In genomic region chr12:48542300-48542928, GRCh38 we compare ENCODE assay signal across 9 cellular contexts. TPM values are rescaled to one million over a fixed set of nuclear protein-coding genes. Genes with fewer than 3 reads are reported as not detected.
A peak's percentile ranks its signal among the peaks of the same experiment; 100 is the strongest.
DNase-seq lines count a peak whose midpoint lies in the region; ATAC-seq, FAIRE-seq and TF ChIP-seq lines count a peak whose summit lies in the region.
"Had no signal": no experiment of that assay in that cellular context is flagged by ENCODE, and none has a peak within 500 bp of the region (broad histone marks: within the 10 kb centered on the region; RNA-seq: fewer than 3 reads in every experiment).

No MANE protein-coding gene starts in this region.

- TF ChIP-seq CTCF in A549 (IDR thresholded peaks at IDR 0.05) (peak; percentile 73), GM10266 (IDR thresholded peaks at IDR 0.05; ENCODE audit: control insufficient read depth, insufficient read depth, low read depth, missing control alignments) (peak; percentile 79)

- H3K4me3 ChIP-seq in A549 = no peak overlapping the region

- H3K4me2 ChIP-seq in A549 = no peak overlapping the region

- H3K27ac ChIP-seq in A549 = no peak overlapping the region

- H3K9me3 ChIP-seq in A549 = no peaks in the 10 kb centered on the region

- H3K27ac Mint-ChIP-seq in activated T-helper 1 cell treated with anti-CD3 and anti-CD28 coated beads, Interleukin-12 subunit alpha, Interleukin-12 subunit beta, Interleukin-2, Interleukin-4 antibody, amounts not matched to agents 30 ng/mL and 10 ng/mL and 1 ng/mL, durations not matched to agents 14 hours and 24 hours and 36 hours = no peak overlapping the region

- intact Hi-C loops in activated T-helper 1 cell treated with anti-CD3 and anti-CD28 coated beads, Interleukin-12 subunit alpha, Interleukin-12 subunit beta, Interleukin-2, Interleukin-4 antibody, amounts not matched to agents 30 ng/mL and 10 ng/mL and 1 ng/mL, durations not matched to agents 14 hours and 24 hours and 36 hours (cut with micrococcal nuclease) = loop anchor here (1.0 kb wide), 2 partner anchors 76 to 253 kb away; no protein-coding TSS in a partner anchor

- peak; percentile 73 to 92 for TF ChIP-seq RAD21 in A549 (conservative IDR thresholded peaks at IDR 0.05 in 1 of 2, IDR thresholded peaks at IDR 0.05 in 1 of 2)

- H3K4me1 Mint-ChIP-seq in activated T-helper 1 cell treated with anti-CD3 and anti-CD28 coated beads, Interleukin-12 subunit alpha, Interleukin-12 subunit beta, Interleukin-2, Interleukin-4 antibody, amounts not matched to agents 30 ng/mL and 10 ng/mL and 1 ng/mL, durations not matched to agents 14 hours and 24 hours and 36 hours (ENCODE audit: low read depth) = peaks cover 5% of the 10 kb centered on the region

- no peaks in the 10 kb centered on the region for H3K36me3 Mint-ChIP-seq in activated T-helper 1 cell treated with anti-CD3 and anti-CD28 coated beads, Interleukin-12 subunit alpha, Interleukin-12 subunit beta, Interleukin-2, Interleukin-4 antibody, amounts not matched to agents 30 ng/mL and 10 ng/mL and 1 ng/mL, durations not matched to agents 14 hours and 24 hours and 36 hours (ENCODE audit: low read depth)

- no peaks in the 10 kb centered on the region for H3K27me3 Mint-ChIP-seq in activated T-helper 1 cell treated with anti-CD3 and anti-CD28 coated beads, Interleukin-12 subunit alpha, Interleukin-12 subunit beta, Interleukin-2, Interleukin-4 antibody, amounts not matched to agents 30 ng/mL and 10 ng/mL and 1 ng/mL, durations not matched to agents 14 hours and 24 hours and 36 hours (ENCODE audit: insufficient read depth)

- H3K9me3 Mint-ChIP-seq in activated T-helper 1 cell treated with anti-CD3 and anti-CD28 coated beads, Interleukin-12 subunit alpha, Interleukin-12 subunit beta, Interleukin-2, Interleukin-4 antibody, amounts not matched to agents 30 ng/mL and 10 ng/mL and 1 ng/mL, durations not matched to agents 14 hours and 24 hours and 36 hours = no peaks in the 10 kb centered on the region

- peak; percentile 73 to 90; a peak in 5 of 6 replicates for ATAC-seq in A549

- peak; percentile 21 to 59 for DNase-seq in A549 (ENCODE audit: low read depth in 1 of 2, low spot score in 1 of 2)
- peak; percentile 58 for DNase-seq in GM10266 (ENCODE audit: extremely low spot score)
- peak; percentile 53 for DNase-seq in NCI-H69 (lab: John Stamatoyannopoulos, UW)
- peak; percentile 53 for DNase-seq in activated T-cell treated with anti-CD3 and anti-CD28 coated beads, Interleukin-2, amount 50 U/mL, for 1 hour
- DNase-seq in iPS DF 4.7 (ENCODE audit: extremely low read depth, low spot score) = peak; percentile 22
- DNase-seq in stimulated activated CD4-positive, alpha-beta T cell treated with anti-CD3 and anti-CD28 coated beads, TNF-alpha, amount 100 ng/mL, for 1 hour (ENCODE audit: low read depth in 3 of 3, low spot score in 1 of 3) = peak in 2 of 3 donors; percentile 5 to 18
- DNase-seq in activated T-helper 1 cell treated with anti-CD3 and anti-CD28 coated beads, Interleukin-12 subunit alpha, Interleukin-12 subunit beta, Interleukin-2, Interleukin-4 antibody, amounts not matched to agents 30 ng/mL and 10 ng/mL and 1 ng/mL, durations not matched to agents 14 hours and 24 hours and 36 hours (ENCODE audit: low spot score) = no peak
- DNase-seq in putamen (ENCODE audit: low spot score) = no peak

- POLR2A ChIA-PET in A549 (lab: Yijun Ruan, JAX) = interaction anchor here (0.7 to 1.1 kb wide), 2 partner anchors 76 to 224 kb away, joined by 3 to 5 read pairs; no protein-coding TSS in a partner anchor

- CTCF ChIA-PET in A549 (lab: Yijun Ruan, JAX) = interaction anchor here (0.6 to 6.9 kb wide), 14 partner anchors 9 to 653 kb away, joined by 3 to 88 read pairs (median 4); partner anchors contain the start of gene OR8S1

- no peak for TF ChIP-seq POLR2A in A549 (IDR thresholded peaks at IDR 0.05; ENCODE audit: low read length)

- FAIRE-seq in A549 (lab: Jason Lieb, UNC) = no peak

- no peaks in the 10 kb centered on the region for H3K4me1 ChIP-seq in A549

- WGBS in A549 (ENCODE audit: missing lambda C conversion rate) = 27% methylated on average over 8 of the region's 8 CpGs

- no peak for TF ChIP-seq EP300 in A549 (IDR thresholded peaks at IDR 0.05)

- H3K4me3 Mint-ChIP-seq in activated T-helper 1 cell treated with anti-CD3 and anti-CD28 coated beads, Interleukin-12 subunit alpha, Interleukin-12 subunit beta, Interleukin-2, Interleukin-4 antibody, amounts not matched to agents 30 ng/mL and 10 ng/mL and 1 ng/mL, durations not matched to agents 14 hours and 24 hours and 36 hours = no peak overlapping the region

TF ChIP-seq in A549, 52 proteins besides CTCF, POLR2A, EP300 and RAD21:
- TF ChIP-seq CBX2 (IDR thresholded peaks at IDR 0.05; ENCODE audit: borderline replicate concordance, low read depth) (no peak), CHD2 (IDR thresholded peaks at IDR 0.05; ENCODE audit: low read length, partially characterized antibody) (no peak), ESRRA (IDR thresholded peaks at IDR 0.05; ENCODE audit: borderline replicate concordance, low read length) (no peak), PBX3 (IDR thresholded peaks at IDR 0.05) (no peak), SMC3 (IDR thresholded peaks at IDR 0.05) (peak; percentile 77)

RNA-seq across cellular contexts. Expression of gene OR8S1, which starts 17.0 kb away (rescaled TPM):
- polyA plus RNA-seq in A549 (2011; rRNA removed) = not detected in 2 replicates
- polyA plus RNA-seq in A549 (2012; cell fraction: cytosol; rRNA removed) = not detected in 2 replicates
- not detected in 2 replicates for polyA plus RNA-seq in A549 (2012; cell fraction: nucleus; rRNA removed)
- not detected in 3 replicates for polyA plus RNA-seq in A549 (2017; fragmentation: RNase III; extraction: RNeasy Plus Mini Kit Qiagen cat#74134 plus additional on column Dnase treatment)
- not detected in 2 replicates for polyA minus RNA-seq in A549 (2011; rRNA and poly(A)+ RNA removed)
- not detected in 2 replicates for total RNA-seq in activated T-helper 1 cell treated with anti-CD3 and anti-CD28 coated beads, Interleukin-12 subunit alpha, Interleukin-12 subunit beta, Interleukin-2, Interleukin-4 antibody, amounts not matched to agents 30 ng/mL and 10 ng/mL and 1 ng/mL, durations not matched to agents 14 hours and 24 hours and 36 hours
- polyA plus RNA-seq: esophagus had no signal

RNA-seq across cellular contexts. Expression of gene LALBA, which starts 27.4 kb away (rescaled TPM):
- polyA plus RNA-seq in A549 (2011; rRNA removed) = not detected in 2 replicates
- not detected in 2 replicates for polyA plus RNA-seq in A549 (2012; cell fraction: cytosol; rRNA removed)
- polyA plus RNA-seq in A549 (2012; cell fraction: nucleus; rRNA removed) = not detected in 2 replicates
- polyA plus RNA-seq in A549 (2017; fragmentation: RNase III; extraction: RNeasy Plus Mini Kit Qiagen cat#74134 plus additional on column Dnase treatment) = not detected in 3 replicates
- not detected in 2 replicates for polyA minus RNA-seq in A549 (2011; rRNA and poly(A)+ RNA removed)
- total RNA-seq in activated T-helper 1 cell treated with anti-CD3 and anti-CD28 coated beads, Interleukin-12 subunit alpha, Interleukin-12 subunit beta, Interleukin-2, Interleukin-4 antibody, amounts not matched to agents 30 ng/mL and 10 ng/mL and 1 ng/mL, durations not matched to agents 14 hours and 24 hours and 36 hours = not detected in 2 replicates
- polyA plus RNA-seq: esophagus had no signal

Comparison
In these comparisons a context has a peak if more than half of its experiments do, and no peak if none do; other contexts are left out.
1. DNase-seq: peak in A549 (2 of 2), GM10266 (single experiment), NCI-H69 (single experiment), activated T-cell treated with anti-CD3 and anti-CD28 coated beads, Interleukin-2, amount 50 U/mL, for 1 hour (single experiment), iPS DF 4.7 (single experiment) and stimulated activated CD4-positive, alpha-beta T cell treated with anti-CD3 and anti-CD28 coated beads, TNF-alpha, amount 100 ng/mL, for 1 hour (2 of 3); none in activated T-helper 1 cell treated with anti-CD3 and anti-CD28 coated beads, Interleukin-12 subunit alpha, Interleukin-12 subunit beta, Interleukin-2, Interleukin-4 antibody, amounts not matched to agents 30 ng/mL and 10 ng/mL and 1 ng/mL, durations not matched to agents 14 hours and 24 hours and 36 hours (single experiment) and putamen (single experiment).